ENCODE assay signal across 17 cellular contexts in genomic region chr2:11305958-11306357, GRCh38. TPM values are rescaled to one million over a fixed set of nuclear protein-coding genes. Genes with fewer than 3 reads are reported as not detected.
DNase-seq lines count a peak whose midpoint lies in the region; ATAC-seq and TF ChIP-seq lines count a peak whose summit lies in the region.
"Had no signal": no experiment of that assay in that cellular context is flagged by ENCODE, and none has a peak within 500 bp of the region (broad histone marks: within the 10 kb centered on the region; RNA-seq: fewer than 3 reads in every experiment).

No MANE protein-coding gene starts in this region.

- no peaks in the 10 kb centered on the region for H3K9me3 ChIP-seq in right atrium auricular region
- H3K9me3 ChIP-seq: upper lobe of left lung had no signal

- ATAC-seq in left ventricle myocardium superior (peak; percentile 37), left colon (peak; percentile 77), GM18873 (IDR thresholded peaks at IDR 0.05; ENCODE audit: low FRiP score, unreplicated experiment) (no peak)
- ATAC-seq: activated CD8-positive, alpha-beta T cell treated with anti-CD3 and anti-CD28 coated beads for 36 hours had no signal

- no peaks in the 10 kb centered on the region for H3K27me3 ChIP-seq in right atrium auricular region
- H3K27me3 ChIP-seq: upper lobe of left lung had no signal

- H3K4me3 ChIP-seq in right atrium auricular region = no peak overlapping the region
- H3K4me3 ChIP-seq: upper lobe of left lung had no signal

- peaks cover 0 to 44% of the 10 kb centered on the region in 2 donors for H3K4me1 ChIP-seq in right atrium auricular region

- no peak for TF ChIP-seq CTCF in right atrium auricular region (IDR thresholded peaks at IDR 0.05)

- H3K36me3 ChIP-seq in right atrium auricular region = no peaks in the 10 kb centered on the region
- H3K36me3 ChIP-seq: upper lobe of left lung had no signal

- intact Hi-C loops in left ventricle myocardium superior (cut with micrococcal nuclease) = no loop called here
- intact Hi-C loops in left colon (cut with DNase I, micrococcal nuclease) = no loop called here

- DNase-seq in left ventricle myocardium superior (no peak), right atrium auricular region (ENCODE audit: low spot score) (no peak), brain pericyte (ENCODE audit: low read depth, low spot score) (peak; percentile 15), left colon (no peak), NCI-H1105 treated with DMSO at 0.1 percent for 48 hours (lab: John Stamatoyannopoulos, UW) (no peak), retina (no peak), SHP77 (lab: John Stamatoyannopoulos, UW) (no peak)
- DNase-seq: activated effector memory CD4-positive, alpha-beta T cell treated with Interleukin-2 at 50 U/mL for 16 hours; AML-193; DMS79 treated with DMSO at 0.1 percent for 48 hours; H7; islet precursor cell; naive B cell; RPMI8226; upper lobe of left lung had no signal

- H3K27ac ChIP-seq in right atrium auricular region = no peak overlapping the region
- H3K27ac ChIP-seq: upper lobe of left lung had no signal

RNA-seq across cellular contexts. Expression of gene ROCK2, which starts 38.5 kb away (rescaled TPM):
- total RNA-seq in left ventricle myocardium superior = 34.2 TPM
- total RNA-seq in right atrium auricular region = 10 to 100 TPM; 32.3 to 32.6 TPM
- 10 to 100 TPM; 78.4 to 90.9 TPM for total RNA-seq in left colon
